ENCODE assay signal across 1 cellular context in genomic region chr3:13727890-13728289, GRCh38.
TF ChIP-seq lines count a peak whose summit lies in the region.

No MANE protein-coding gene starts in this region.

TF ChIP-seq in GM23338, 12 proteins besides CTCF, POLR2A, EP300 and RAD21 (continued from another document):
- TF ChIP-seq STAT1 (IDR thresholded peaks at IDR 0.05; ENCODE audit: unreplicated experiment) (no peak), POLR2AphosphoS5 (IDR thresholded peaks at IDR 0.05; ENCODE audit: low read depth) (no peak), EZH2phosphoT487 (IDR thresholded peaks at IDR 0.05; ENCODE audit: unreplicated experiment) (no peak), EZH2 (IDR thresholded peaks at IDR 0.05; ENCODE audit: low read depth, unreplicated experiment) (no peak), REST (IDR thresholded peaks at IDR 0.05; ENCODE audit: unreplicated experiment) (no peak), NANOG (IDR thresholded peaks at IDR 0.05; ENCODE audit: borderline replicate concordance) (no peak), ZNF331 (CRISPR knock-in tag; IDR thresholded peaks at IDR 0.05; ENCODE audit: low read depth) (no peak)
TF ChIP-seq in GM23338: peak in this region for 0.
